Comparison of ENCODE assay signal across 15 cellular contexts in the genomic region with DNA sequence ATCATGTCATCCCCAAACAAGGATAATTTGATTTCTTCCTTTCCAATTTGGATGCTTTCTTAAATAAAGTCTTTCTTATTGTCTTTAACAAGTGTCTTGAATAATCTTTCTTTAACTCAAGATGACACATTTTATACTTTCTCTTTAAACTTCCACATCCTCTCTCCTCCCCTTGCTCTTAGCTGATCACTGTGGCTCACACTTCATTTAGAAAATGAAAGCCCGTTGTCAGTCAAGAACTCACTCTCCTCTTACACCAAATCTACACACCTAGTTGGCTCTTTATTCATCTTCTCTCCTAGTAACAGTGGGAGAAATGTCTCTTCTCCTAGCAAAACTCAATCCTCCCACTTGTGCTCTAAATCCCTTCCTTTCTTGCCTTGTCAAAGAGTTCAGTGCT. TPM values are rescaled to one million over a fixed set of nuclear protein-coding genes. Genes with fewer than 3 reads are reported as not detected.
DNase-seq lines count a peak whose midpoint lies in the region; ATAC-seq, FAIRE-seq and TF ChIP-seq lines count a peak whose summit lies in the region.
"Had no signal": no experiment of that assay in that cellular context is flagged by ENCODE, and none has a peak within 500 bp of the region (broad histone marks: within the 10 kb centered on the region; RNA-seq: fewer than 3 reads in every experiment).

No MANE protein-coding gene starts in this region.

- H3K27me3 Mint-ChIP-seq in GM23338 (ENCODE audit: insufficient read depth, low read depth, poor library complexity) (peaks cover 3% of the 10 kb centered on the region), Calu3 (ENCODE audit: unreplicated experiment) (no peaks in the 10 kb centered on the region)
- H3K27me3 Mint-ChIP-seq: activated B cell treated with CpG ODN at 0.5 μM for 24 hours had no signal

- H3K36me3 Mint-ChIP-seq in GM23338 (ENCODE audit: low read depth) (no peaks in the 10 kb centered on the region), Calu3 (ENCODE audit: insufficient read depth, unreplicated experiment) (no peaks in the 10 kb centered on the region)

- H3K4me1 ChIP-seq in GM23338 (ENCODE audit: insufficient read depth): peaks cover 7% of the 10 kb centered on the region; the same call in 1 of the 2 replicates
- H3K4me1 ChIP-seq in stomach: no peaks in the 10 kb centered on the region

- intact Hi-C loops in Calu3 (cut with micrococcal nuclease; ENCODE audit: unreplicated experiment) (no loop called here), stomach (cut with DNase I; ENCODE audit: low total_unique reads) (no loop called here)

- H3K9me2 ChIP-seq in GM23338 (ENCODE audit: insufficient read depth): no peaks in the 10 kb centered on the region; the same call in 1 of the 2 replicates

- CTCF ChIA-PET in Calu3 (lab: Charles Lee): no interaction called here

- FAIRE-seq in GM12891 (lab: Jason Lieb, UNC): peak; percentile 48

- no peaks in the 10 kb centered on the region for H3K9me3 ChIP-seq in stomach

- no peak overlapping the region for H3K4me2 ChIP-seq in GM23338

- H3K36me3 ChIP-seq in GM23338 (ENCODE audit: insufficient read depth) (no peaks in the 10 kb centered on the region), stomach (no peaks in the 10 kb centered on the region)

- H3K27me3 ChIP-seq in GM23338 (ENCODE audit: insufficient read depth): no peaks in the 10 kb centered on the region
- no peaks in the 10 kb centered on the region for H3K27me3 ChIP-seq in stomach

- no peaks in the 10 kb centered on the region for H4K20me1 ChIP-seq in GM23338 (replicated peaks; ENCODE audit: insufficient read depth)

- no peaks in the 10 kb centered on the region for H3K79me2 ChIP-seq in GM23338 (replicated peaks; ENCODE audit: insufficient read depth)

- H3K4me3 ChIP-seq in GM23338 (no peak overlapping the region), stomach (no peak overlapping the region)

- ATAC-seq in GM19324 (IDR thresholded peaks at IDR 0.05; ENCODE audit: low FRiP score, unreplicated experiment): peak; percentile 75
- no peak for ATAC-seq in GM23338
- peak; percentile 89 for ATAC-seq in HG03280 (IDR thresholded peaks at IDR 0.05; ENCODE audit: unreplicated experiment)
- ATAC-seq: activated T-cell treated with anti-CD3 and anti-CD28 coated beads, Interleukin-2, amount 50 U/mL, for 72 hours; SK-N-SH treated with all-trans-retinoic acid at 6 μM for 48 hours had no signal

- TF ChIP-seq POLR2A in GM12891 (IDR thresholded peaks at IDR 0.05; ENCODE audit: low read depth, low read length) (no peak), stomach (IDR thresholded peaks at IDR 0.05) (no peak)

- H3K4me3 Mint-ChIP-seq in GM23338 (no peak overlapping the region), Calu3 (ENCODE audit: low read depth, unreplicated experiment) (no peak overlapping the region)
- H3K4me3 Mint-ChIP-seq: activated B cell treated with CpG ODN at 0.5 μM for 24 hours; activated T-cell treated with anti-CD3 and anti-CD28 coated beads, Interleukin-2, amount 50 U/mL, for 72 hours had no signal

- BruUV-seq in Calu3 (replicated peaks; lab: Mats Ljungman, UMichigan): no TSS peak

- H3K4me1 Mint-ChIP-seq in GM23338: peaks cover 13% of the 10 kb centered on the region
- peaks cover 8% of the 10 kb centered on the region for H3K4me1 Mint-ChIP-seq in Calu3 (ENCODE audit: low read depth, unreplicated experiment)
- H3K4me1 Mint-ChIP-seq: activated B cell treated with CpG ODN at 0.5 μM for 24 hours had no signal

- no peaks in the 10 kb centered on the region for H3F3A ChIP-seq in GM23338 (replicated peaks; ENCODE audit: low read depth)

- WGBS in stomach, 5 donors: 74 to 89% (median 83%) methylated on average over 1 of the region's 1 CpG

- TF ChIP-seq CTCF in GM23338 (conservative IDR thresholded peaks at IDR 0.05; ENCODE audit: low read depth in 2 of 2) (no peak), Calu3 (IDR thresholded peaks at IDR 0.05; ENCODE audit: unreplicated experiment) (no peak), stomach (IDR thresholded peaks at IDR 0.05) (no peak)

- TF ChIP-seq EP300 in stomach (IDR thresholded peaks at IDR 0.05): no peak

- H3K27ac Mint-ChIP-seq in GM23338: no peak overlapping the region
- no peak overlapping the region for H3K27ac Mint-ChIP-seq in Calu3 (ENCODE audit: unreplicated experiment)
- H3K27ac Mint-ChIP-seq: activated B cell treated with CpG ODN at 0.5 μM for 24 hours; activated T-cell treated with anti-CD3 and anti-CD28 coated beads, Interleukin-2, amount 50 U/mL, for 72 hours had no signal

- H2AFZ ChIP-seq in GM23338: peak overlapping the region; percentile 52; the same call in 1 of the 2 replicates

- H3K27ac ChIP-seq in GM23338 (ENCODE audit: low read depth): no peak overlapping the region
- no peak overlapping the region for H3K27ac ChIP-seq in stomach
- H3K27ac ChIP-seq: HL-60 had no signal

- H3K9me3 Mint-ChIP-seq in GM23338 (no peaks in the 10 kb centered on the region), Calu3 (ENCODE audit: low read depth, unreplicated experiment) (peaks cover 10% of the 10 kb centered on the region)
- H3K9me3 Mint-ChIP-seq: activated B cell treated with CpG ODN at 0.5 μM for 24 hours had no signal

- DNase-seq in GM12891 (ENCODE audit: insufficient read length, low spot score) (no peak), GM23338 (ENCODE audit: low spot score) (no peak), Calu3 (no peak), GOT3 (lab: John Stamatoyannopoulos, UW) (no peak), kidney tubule cell (ENCODE audit: low spot score) (no peak), stomach (no peak)
- DNase-seq: activated B cell treated with CpG ODN at 0.5 μM for 24 hours; activated T-cell treated with anti-CD3 and anti-CD28 coated beads, Interleukin-2, amount 50 U/mL, for 72 hours; anterior cingulate cortex; effector CD4-positive, alpha-beta T cell had no signal

TF ChIP-seq in GM12891, 5 proteins besides CTCF, POLR2A, EP300 and RAD21:
- TF ChIP-seq SPI1 (IDR thresholded peaks at IDR 0.05; ENCODE audit: low read depth, low read length) (peak; percentile 60), POU2F2 (IDR thresholded peaks at IDR 0.05; ENCODE audit: low read depth, low read length) (no peak), PAX5 (IDR thresholded peaks at IDR 0.05; ENCODE audit: insufficient read depth, low read length, severe bottlenecking) (no peak), TAF1 (IDR thresholded peaks at IDR 0.05; ENCODE audit: low read depth, low read length) (no peak), POLR2AphosphoS5 (IDR thresholded peaks at IDR 0.05; ENCODE audit: low read depth, low read length) (no peak)

RNA-seq across cellular contexts. Expression of a gene that starts 10.4 kb away (rescaled TPM):
- 0.10 TPM for polyA plus RNA-seq in GM12891 (2012; ENCODE audit: low read depth, missing spikeins)
- total RNA-seq in GM23338 (2014; rRNA removed; shearing (Covaris generic)): 71.4 and 86.0 TPM in 2 replicates
- polyA plus RNA-seq in GM23338 (2016; fragmentation: Nextera tagmentation; extraction: Ambion mirVana): 38.1 and 46.3 TPM in 2 replicates
- 0.59 and 0.83 TPM in 2 replicates for total RNA-seq in Calu3 (2022)
- 10 to 100 TPM in 2 of 5 donors, 1 to 10 TPM in 1, not detected in 2; 5.8 to 31.7 (median 16.2) TPM for total RNA-seq in stomach
- 1 to 10 TPM in 2 of 3 donors, not detected in 1; 1.2 to 1.6 TPM for polyA plus RNA-seq in stomach
- total RNA-seq: activated B cell treated with CpG ODN at 0.5 μM for 24 hours; activated T-cell treated with anti-CD3 and anti-CD28 coated beads, Interleukin-2, amount 50 U/mL, for 72 hours; fibroblast of villous mesenchyme had no signal
